1 cellular context compared by ENCODE assay signal in the genomic region with DNA sequence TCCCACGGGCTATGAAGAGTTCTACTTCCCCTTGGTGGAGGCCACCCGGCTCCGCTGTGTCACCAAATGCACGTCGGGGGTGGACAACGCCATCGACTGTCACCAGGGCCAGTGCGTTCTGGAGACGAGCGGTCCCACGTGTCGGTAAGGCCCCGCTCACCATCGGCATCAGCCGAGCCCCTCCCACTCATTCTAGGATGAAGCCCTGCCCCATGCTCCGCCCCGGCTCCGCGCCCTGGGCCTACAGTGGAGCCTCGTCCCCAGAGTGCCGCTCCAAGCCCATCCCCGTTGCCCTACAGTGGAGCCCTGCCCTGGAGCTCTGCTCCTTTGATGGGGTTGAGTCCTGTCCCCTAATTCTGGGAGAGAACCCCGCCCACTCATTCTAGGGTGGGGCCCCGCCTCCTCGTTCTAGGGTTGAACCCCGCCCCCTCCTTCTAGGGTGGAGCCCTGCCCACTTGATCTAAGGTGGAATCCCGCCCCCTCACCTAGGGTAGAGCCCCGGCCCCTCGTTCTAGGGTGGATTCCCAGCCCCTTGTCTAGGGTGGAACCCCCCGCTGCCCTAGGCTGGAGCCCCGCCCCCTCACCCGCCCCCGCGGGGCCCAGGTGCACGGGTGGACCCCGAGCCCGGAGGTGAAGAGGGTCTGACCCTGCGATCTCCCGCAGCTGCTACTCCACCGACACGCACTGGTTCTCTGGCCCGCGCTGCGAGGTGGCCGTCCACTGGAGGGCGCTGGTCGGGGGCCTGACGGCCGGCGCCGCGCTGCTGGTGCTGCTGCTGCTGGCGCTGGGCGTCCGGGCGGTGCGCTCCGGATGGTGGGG.
TF ChIP-seq lines count a peak whose summit lies in the region.

No MANE protein-coding gene starts in this region.

TF ChIP-seq in HepG2, 621 proteins besides CTCF, POLR2A, EP300 and RAD21 (continued from another document and continues in another):
- TF ChIP-seq, protein P1, sequence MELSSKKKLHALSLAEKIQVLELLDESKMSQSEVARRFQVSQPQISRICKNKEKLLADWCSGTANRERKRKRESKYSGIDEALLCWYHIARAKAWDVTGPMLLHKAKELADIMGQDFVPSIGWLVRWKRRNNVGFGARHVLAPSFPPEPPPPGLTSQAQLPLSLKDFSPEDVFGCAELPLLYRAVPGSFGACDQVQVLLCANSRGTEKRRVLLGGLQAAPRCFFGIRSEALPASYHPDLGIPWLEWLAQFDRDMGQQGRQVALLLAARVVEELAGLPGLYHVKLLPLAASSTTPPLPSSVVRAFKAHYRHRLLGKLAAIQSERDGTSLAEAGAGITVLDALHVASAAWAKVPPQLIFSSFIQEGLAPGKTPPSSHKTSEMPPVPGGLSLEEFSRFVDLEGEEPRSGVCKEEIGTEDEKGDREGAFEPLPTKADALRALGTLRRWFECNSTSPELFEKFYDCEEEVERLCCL (CRISPR knock-in tag; IDR thresholded peaks at IDR 0.05; ENCODE audit: borderline replicate concordance): no peak
- TF ChIP-seq, protein P2, sequence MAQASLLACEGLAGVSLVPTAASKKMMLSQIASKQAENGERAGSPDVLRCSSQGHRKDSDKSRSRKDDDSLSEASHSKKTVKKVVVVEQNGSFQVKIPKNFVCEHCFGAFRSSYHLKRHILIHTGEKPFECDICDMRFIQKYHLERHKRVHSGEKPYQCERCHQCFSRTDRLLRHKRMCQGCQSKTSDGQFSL (CRISPR knock-in tag; IDR thresholded peaks at IDR 0.05): 0 out of 2 replicates have a peak, but pooled peaks have one; percentile 43
- TF ChIP-seq ZMYM4 (CRISPR knock-in tag; IDR thresholded peaks at IDR 0.05): no peak
- TF ChIP-seq ZNF496 (CRISPR knock-in tag; IDR thresholded peaks at IDR 0.05; ENCODE audit: insufficient replicate concordance): no peak
- no peak for TF ChIP-seq KAT2B (IDR thresholded peaks at IDR 0.05; ENCODE audit: borderline replicate concordance, low read depth, low read length)
- TF ChIP-seq ZNF615 (CRISPR knock-in tag; IDR thresholded peaks at IDR 0.05; ENCODE audit: borderline replicate concordance): no peak
- TF ChIP-seq SP1 (IDR thresholded peaks at IDR 0.05): no peak
- TF ChIP-seq SP1 (CRISPR knock-in tag; IDR thresholded peaks at IDR 0.05): peak; percentile 64; the same call in 1 of the 2 replicates
- TF ChIP-seq MAX (IDR thresholded peaks at IDR 0.05): peak; percentile 54; the same call in 1 of the 2 replicates
- no peak for TF ChIP-seq ZMAT3 (CRISPR knock-in tag; conservative IDR thresholded peaks at IDR 0.05)
- no peak for TF ChIP-seq BCL6 (CRISPR knock-in tag; IDR thresholded peaks at IDR 0.05)
- TF ChIP-seq MAZ (IDR thresholded peaks at IDR 0.05; ENCODE audit: borderline replicate concordance, low read depth, low read length): 0 out of 2 replicates have a peak, but pooled peaks have one; percentile 73
- peak; percentile 81 for TF ChIP-seq MAZ (CRISPR knock-in tag; IDR thresholded peaks at IDR 0.05; ENCODE audit: low read depth)
- TF ChIP-seq ZNF3 (CRISPR knock-in tag; IDR thresholded peaks at IDR 0.05): no peak
- peak; percentile 30; the same call in 1 of the 2 replicates for TF ChIP-seq SMC3 (IDR thresholded peaks at IDR 0.05; ENCODE audit: low read length)
- TF ChIP-seq STAT6 (CRISPR knock-in tag; IDR thresholded peaks at IDR 0.05; ENCODE audit: borderline replicate concordance): no peak
- no peak for TF ChIP-seq ZBTB39 (CRISPR knock-in tag; IDR thresholded peaks at IDR 0.05)
- peak; percentile 69 for TF ChIP-seq SALL1 (CRISPR knock-in tag; IDR thresholded peaks at IDR 0.05)
- TF ChIP-seq CHD4 (IDR thresholded peaks at IDR 0.05; ENCODE audit: borderline replicate concordance, low read length): no peak
- TF ChIP-seq ERF (CRISPR knock-in tag; IDR thresholded peaks at IDR 0.05): no peak
- no peak for TF ChIP-seq NFYC (CRISPR knock-in tag; IDR thresholded peaks at IDR 0.05)
- TF ChIP-seq HES4 (CRISPR knock-in tag; IDR thresholded peaks at IDR 0.05; ENCODE audit: borderline replicate concordance): no peak
- no peak for TF ChIP-seq RFX5 (IDR thresholded peaks at IDR 0.05; ENCODE audit: low read depth, low read length)
- TF ChIP-seq TCF12 (IDR thresholded peaks at IDR 0.05): no peak
- 0 out of 2 replicates have a peak, but pooled peaks have one; percentile 45 for TF ChIP-seq TCF12 (CRISPR knock-in tag; IDR thresholded peaks at IDR 0.05)
- TF ChIP-seq, protein P3, sequence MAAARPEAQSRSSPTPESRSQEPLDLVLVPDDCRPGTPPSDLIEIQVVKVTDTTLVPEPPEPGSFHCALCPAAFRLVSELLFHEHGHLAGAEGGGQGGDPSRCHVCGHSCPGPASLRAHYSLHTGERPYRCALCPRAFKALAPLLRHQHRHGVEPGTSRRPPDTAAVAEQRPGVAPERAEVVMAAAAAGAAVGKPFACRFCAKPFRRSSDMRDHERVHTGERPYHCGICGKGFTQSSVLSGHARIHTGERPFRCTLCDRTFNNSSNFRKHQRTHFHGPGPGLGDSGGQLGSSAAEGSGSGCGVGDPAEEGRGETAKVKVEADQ (CRISPR knock-in tag; IDR thresholded peaks at IDR 0.05; ENCODE audit: borderline replicate concordance): 0 out of 2 replicates have a peak, but pooled peaks have one; percentile 33
- no peak for TF ChIP-seq NR3C1 (CRISPR knock-in tag; IDR thresholded peaks at IDR 0.05)
- no peak for TF ChIP-seq PHB2 (IDR thresholded peaks at IDR 0.05; ENCODE audit: partially characterized antibody)
- no peak for TF ChIP-seq HNRNPLL (IDR thresholded peaks at IDR 0.05; ENCODE audit: low read depth, low read length, poor library complexity, severe bottlenecking)
- no peak for TF ChIP-seq HHEX (CRISPR knock-in tag; IDR thresholded peaks at IDR 0.05)
- TF ChIP-seq ELF3 (CRISPR knock-in tag; IDR thresholded peaks at IDR 0.05): 0 out of 2 replicates have a peak, but pooled peaks have one; percentile 19
- TF ChIP-seq HMGA1 (CRISPR knock-in tag; conservative IDR thresholded peaks at IDR 0.05): no peak
- TF ChIP-seq KDM3A (CRISPR knock-in tag; IDR thresholded peaks at IDR 0.05; ENCODE audit: low read depth): no peak
- TF ChIP-seq FLYWCH1 (CRISPR knock-in tag; IDR thresholded peaks at IDR 0.05): no peak
- TF ChIP-seq RORA (CRISPR knock-in tag; IDR thresholded peaks at IDR 0.05): no peak
- TF ChIP-seq, protein P4, sequence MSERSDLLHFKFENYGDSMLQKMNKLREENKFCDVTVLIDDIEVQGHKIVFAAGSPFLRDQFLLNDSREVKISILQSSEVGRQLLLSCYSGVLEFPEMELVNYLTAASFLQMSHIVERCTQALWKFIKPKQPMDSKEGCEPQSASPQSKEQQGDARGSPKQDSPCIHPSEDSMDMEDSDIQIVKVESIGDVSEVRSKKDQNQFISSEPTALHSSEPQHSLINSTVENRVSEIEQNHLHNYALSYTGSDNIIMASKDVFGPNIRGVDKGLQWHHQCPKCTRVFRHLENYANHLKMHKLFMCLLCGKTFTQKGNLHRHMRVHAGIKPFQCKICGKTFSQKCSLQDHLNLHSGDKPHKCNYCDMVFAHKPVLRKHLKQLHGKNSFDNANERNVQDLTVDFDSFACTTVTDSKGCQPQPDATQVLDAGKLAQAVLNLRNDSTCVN (CRISPR knock-in tag; IDR thresholded peaks at IDR 0.05; ENCODE audit: borderline replicate concordance): no peak
- no peak for TF ChIP-seq ZNF253 (CRISPR knock-in tag; IDR thresholded peaks at IDR 0.05; ENCODE audit: borderline replicate concordance)
- TF ChIP-seq, protein P5, sequence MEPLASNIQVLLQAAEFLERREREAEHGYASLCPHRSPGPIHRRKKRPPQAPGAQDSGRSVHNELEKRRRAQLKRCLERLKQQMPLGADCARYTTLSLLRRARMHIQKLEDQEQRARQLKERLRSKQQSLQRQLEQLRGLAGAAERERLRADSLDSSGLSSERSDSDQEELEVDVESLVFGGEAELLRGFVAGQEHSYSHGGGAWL (CRISPR knock-in tag; IDR thresholded peaks at IDR 0.05): 0 out of 2 replicates have a peak, but pooled peaks have one; percentile 48
- no peak for TF ChIP-seq NONO (IDR thresholded peaks at IDR 0.05)
- peak; percentile 57 for TF ChIP-seq NONO (CRISPR knock-in tag; conservative IDR thresholded peaks at IDR 0.05)
- TF ChIP-seq SPEN (CRISPR knock-in tag; IDR thresholded peaks at IDR 0.05; ENCODE audit: low read depth): peak; percentile 60; the same call in 1 of the 2 replicates
- no peak for TF ChIP-seq SNAI1 (CRISPR knock-in tag; IDR thresholded peaks at IDR 0.05; ENCODE audit: borderline replicate concordance)
- peak; percentile 65 for TF ChIP-seq ZBTB38 (CRISPR knock-in tag; IDR thresholded peaks at IDR 0.05)
- no peak for TF ChIP-seq ZNF263 (CRISPR knock-in tag; IDR thresholded peaks at IDR 0.05)
- TF ChIP-seq MYC (CRISPR knock-in tag; IDR thresholded peaks at IDR 0.05; ENCODE audit: borderline replicate concordance): peak; percentile 52; the same call in 1 of the 2 replicates
- TF ChIP-seq FOSL1 (CRISPR knock-in tag; IDR thresholded peaks at IDR 0.05; ENCODE audit: borderline replicate concordance): no peak
- TF ChIP-seq ATRX (CRISPR knock-in tag; IDR thresholded peaks at IDR 0.05; ENCODE audit: borderline replicate concordance): no peak
- no peak for TF ChIP-seq ZNF354B (CRISPR knock-in tag; IDR thresholded peaks at IDR 0.05)
- TF ChIP-seq TFDP2 (CRISPR knock-in tag; IDR thresholded peaks at IDR 0.05): peak; percentile 45; the same call in 1 of the 2 replicates
- peak; percentile 64 for TF ChIP-seq ZNF574 (CRISPR knock-in tag; IDR thresholded peaks at IDR 0.05)
- no peak for TF ChIP-seq RXRA (CRISPR knock-in tag; IDR thresholded peaks at IDR 0.05)
- TF ChIP-seq KDM1A (CRISPR knock-in tag; IDR thresholded peaks at IDR 0.05): no peak
- no peak for TF ChIP-seq GTF3A (CRISPR knock-in tag; conservative IDR thresholded peaks at IDR 0.05)
- no peak for TF ChIP-seq HMG20A (CRISPR knock-in tag; IDR thresholded peaks at IDR 0.05; ENCODE audit: borderline replicate concordance)
- TF ChIP-seq HOXA3 (CRISPR knock-in tag; IDR thresholded peaks at IDR 0.05): peak; percentile 74
- TF ChIP-seq NR2F6 (IDR thresholded peaks at IDR 0.05): no peak
- TF ChIP-seq NR2F6 (CRISPR knock-in tag; IDR thresholded peaks at IDR 0.05): peak; percentile 65; the same call in 1 of the 2 replicates
